In the genomic region with DNA sequence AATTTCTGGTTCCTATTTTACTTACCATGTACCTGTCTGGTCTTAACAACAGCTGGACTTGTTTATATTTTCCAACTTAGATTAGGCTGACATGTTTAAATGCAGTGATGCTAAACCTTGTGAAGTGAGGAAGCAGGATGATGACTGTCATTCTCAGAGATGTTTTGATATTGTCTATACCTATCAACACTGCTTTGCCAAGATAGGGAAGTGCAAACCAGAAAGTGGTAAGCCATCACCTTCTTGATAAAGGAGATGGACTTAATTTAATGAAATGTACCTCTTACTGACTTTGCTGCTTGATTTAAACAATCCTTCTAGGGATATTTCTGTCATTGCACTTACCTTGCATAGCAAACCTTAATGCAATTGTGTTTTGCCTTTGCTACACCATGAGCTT, we compare ENCODE assay signal across 9 cellular contexts. TPM values are rescaled to one million over a fixed set of nuclear protein-coding genes. Genes with fewer than 3 reads are reported as not detected.
A peak's percentile ranks its signal among the peaks of the same experiment; 100 is the strongest.
DNase-seq lines count a peak whose midpoint lies in the region; ATAC-seq, FAIRE-seq and TF ChIP-seq lines count a peak whose summit lies in the region.
"Had no signal": no experiment of that assay in that cellular context is flagged by ENCODE, and none has a peak within 500 bp of the region (broad histone marks: within the 10 kb centered on the region; RNA-seq: fewer than 3 reads in every experiment).

No MANE protein-coding gene starts in this region.

- CTCF ChIA-PET in CD4-positive, alpha-beta T cell (lab: Charles Lee) = interaction anchor here (1.3 kb wide), 1 partner anchor 26 kb away, joined by 4 read pairs; no protein-coding TSS in a partner anchor

- peak overlapping the region; percentile 88 for H3K4me3 ChIP-seq in HUES64 (ENCODE audit: low read length)
- H3K4me3 ChIP-seq in astrocyte (ENCODE audit: insufficient read depth, low read depth, low read length) = peak overlapping the region; percentile 81
- H3K4me3 ChIP-seq in mesodermal cell (ENCODE audit: extremely low read depth, insufficient read depth, low read length, poor library complexity, severe bottlenecking) = peak overlapping the region; percentile 82
- no peak overlapping the region for H3K4me3 ChIP-seq in effector memory CD4-positive, alpha-beta T cell (ENCODE audit: insufficient read depth, low read depth, low read length, poor library complexity, severe bottlenecking)
- no peak overlapping the region for H3K4me3 ChIP-seq in testis

- H3K9me3 ChIP-seq in CD4-positive, alpha-beta T cell (ENCODE audit: control insufficient read depth, low read length) = no peaks in the 10 kb centered on the region
- H3K9me3 ChIP-seq in HUES64 (ENCODE audit: insufficient read depth, low read depth, low read length) = no peaks in the 10 kb centered on the region
- H3K9me3 ChIP-seq in astrocyte (ENCODE audit: insufficient read depth, low read depth, low read length) = no peaks in the 10 kb centered on the region
- H3K9me3 ChIP-seq in mesodermal cell (ENCODE audit: control insufficient read depth, low read length) = no peaks in the 10 kb centered on the region
- no peaks in the 10 kb centered on the region for H3K9me3 ChIP-seq in effector memory CD4-positive, alpha-beta T cell (ENCODE audit: control insufficient read depth, low read length)
- H3K9me3 ChIP-seq in testis = no peaks in the 10 kb centered on the region

- no peak overlapping the region for H2AFZ ChIP-seq in astrocyte (ENCODE audit: low read depth, low read length)

- H3K4me2 ChIP-seq in astrocyte (ENCODE audit: low read length) = peak overlapping the region; percentile 93

- DNase-seq in CD4-positive, alpha-beta T cell = no peak
- no peak for DNase-seq in astrocyte (ENCODE audit: low read depth)
- no peak for DNase-seq in effector memory CD4-positive, alpha-beta T cell
- DNase-seq in testis = no peak
- DNase-seq: activated effector memory CD4-positive, alpha-beta T cell treated with anti-CD3 and anti-CD28 coated beads, Interleukin-2, amount 50 U/mL, for 16 hours had no signal

- peaks cover 64% of the 10 kb centered on the region for H3K79me2 ChIP-seq in astrocyte (ENCODE audit: insufficient read depth, low read length)

- peak overlapping the region; percentile 13 for H3K27ac Mint-ChIP-seq in CD4-positive, alpha-beta T cell
- no peak overlapping the region for H3K27ac Mint-ChIP-seq in astrocyte (ENCODE audit: unreplicated experiment)

- peaks cover 22% of the 10 kb centered on the region for H3K36me3 Mint-ChIP-seq in CD4-positive, alpha-beta T cell (ENCODE audit: low read depth)
- no peaks in the 10 kb centered on the region for H3K36me3 Mint-ChIP-seq in astrocyte (ENCODE audit: low read depth, unreplicated experiment)

- peak overlapping the region; percentile 95; the same call in 1 of the 2 replicates for H3K9ac ChIP-seq in HUES64 (ENCODE audit: low read depth, low read length)
- peak overlapping the region; percentile 97 for H3K9ac ChIP-seq in astrocyte (ENCODE audit: low read length)

- no peak for ATAC-seq in CD4-positive, alpha-beta T cell (ENCODE audit: poor library complexity)
- ATAC-seq in HG03469 (IDR thresholded peaks at IDR 0.05; ENCODE audit: unreplicated experiment) = no peak
- no peak for ATAC-seq in HG02642 (IDR thresholded peaks at IDR 0.05; ENCODE audit: poor library complexity, unreplicated experiment)

- H3K9me3 Mint-ChIP-seq in CD4-positive, alpha-beta T cell = no peaks in the 10 kb centered on the region
- no peaks in the 10 kb centered on the region for H3K9me3 Mint-ChIP-seq in astrocyte (ENCODE audit: unreplicated experiment)

- POLR2A ChIA-PET in CD4-positive, alpha-beta T cell (lab: Charles Lee) = no interaction called here

- H3K4me1 Mint-ChIP-seq in CD4-positive, alpha-beta T cell (ENCODE audit: low read depth) = peaks cover 40% of the 10 kb centered on the region
- H3K4me1 Mint-ChIP-seq in astrocyte (ENCODE audit: low read depth, unreplicated experiment) = peaks cover 6% of the 10 kb centered on the region

- H3K4me1 ChIP-seq in HUES64 (ENCODE audit: insufficient read depth, low read length) (peaks cover 38% of the 10 kb centered on the region), astrocyte (ENCODE audit: insufficient read depth, low read length) (peaks cover 9% of the 10 kb centered on the region), mesodermal cell (ENCODE audit: control insufficient read depth, insufficient read depth, low read length, poor library complexity, severe bottlenecking) (no peaks in the 10 kb centered on the region), testis (peaks cover 12% of the 10 kb centered on the region)
- peaks cover 12% of the 10 kb centered on the region for H3K4me1 ChIP-seq in effector memory CD4-positive, alpha-beta T cell (ENCODE audit: control insufficient read depth, insufficient read depth, low read length, poor library complexity, severe bottlenecking)

- TF ChIP-seq POLR2A in testis (IDR thresholded peaks at IDR 0.05) = no peak

- TF ChIP-seq CTCF in CD4-positive, alpha-beta T cell (IDR thresholded peaks at IDR 0.05) = no peak
- TF ChIP-seq CTCF in astrocyte (IDR thresholded peaks at IDR 0.05; ENCODE audit: insufficient read depth, low read depth, low read length) (no peak), testis (IDR thresholded peaks at IDR 0.05) (no peak)

- no peak overlapping the region for H3K27ac ChIP-seq in CD4-positive, alpha-beta T cell (ENCODE audit: low read depth, low read length)
- H3K27ac ChIP-seq in HUES64 (ENCODE audit: low read depth, low read length) (no peak overlapping the region), astrocyte (ENCODE audit: low read depth, low read length) (peak overlapping the region; percentile 96), mesodermal cell (ENCODE audit: low read depth, low read length, severe bottlenecking) (no peak overlapping the region), testis (no peak overlapping the region)
- H3K27ac ChIP-seq in effector memory CD4-positive, alpha-beta T cell (ENCODE audit: insufficient read depth, low read length, poor library complexity, severe bottlenecking) = no peak overlapping the region

- peak overlapping the region; percentile 85 for H3K4me3 Mint-ChIP-seq in CD4-positive, alpha-beta T cell
- peak overlapping the region; percentile 96 for H3K4me3 Mint-ChIP-seq in astrocyte (ENCODE audit: unreplicated experiment)

- no peak for FAIRE-seq in astrocyte (lab: Jason Lieb, UNC)

- H4K20me1 ChIP-seq in astrocyte (ENCODE audit: insufficient read depth, low read length) = peaks cover 16% of the 10 kb centered on the region

- peaks cover 26% of the 10 kb centered on the region for H3K36me3 ChIP-seq in HUES64 (ENCODE audit: insufficient read depth, low read length)
- H3K36me3 ChIP-seq in astrocyte (ENCODE audit: insufficient read depth, low read length) = no peaks in the 10 kb centered on the region
- peaks cover 16% of the 10 kb centered on the region for H3K36me3 ChIP-seq in mesodermal cell (ENCODE audit: control insufficient read depth, insufficient read depth, low read length)
- H3K36me3 ChIP-seq in effector memory CD4-positive, alpha-beta T cell (ENCODE audit: control insufficient read depth, insufficient read depth, low read length) = no peaks in the 10 kb centered on the region
- H3K36me3 ChIP-seq in testis (ENCODE audit: low read depth, missing control alignments) = no peaks in the 10 kb centered on the region

- no peaks in the 10 kb centered on the region for H3K27me3 ChIP-seq in CD4-positive, alpha-beta T cell (ENCODE audit: control insufficient read depth, insufficient read depth, low read length)
- H3K27me3 ChIP-seq in HUES64 (ENCODE audit: insufficient read depth, low read length) = no peaks in the 10 kb centered on the region
- H3K27me3 ChIP-seq in astrocyte (ENCODE audit: insufficient read depth, low read length) = no peaks in the 10 kb centered on the region
- H3K27me3 ChIP-seq in effector memory CD4-positive, alpha-beta T cell (replicated peaks; ENCODE audit: control insufficient read depth, insufficient read depth, low read length, poor library complexity, severe bottlenecking) = no peaks in the 10 kb centered on the region
- H3K27me3 ChIP-seq in testis = no peaks in the 10 kb centered on the region

- no peaks in the 10 kb centered on the region for H3K27me3 Mint-ChIP-seq in CD4-positive, alpha-beta T cell
- no peaks in the 10 kb centered on the region for H3K27me3 Mint-ChIP-seq in astrocyte (ENCODE audit: low read depth, unreplicated experiment)

- intact Hi-C loops in CD4-positive, alpha-beta T cell (cut with DNase I, micrococcal nuclease) = loop anchor here (5.0 kb wide), 2 partner anchors 382 to 452 kb away; partner anchors contain the start of genes AMN1 (in 1 of the 2) and ETFBKMT (in 1 of the 2)
- intact Hi-C loops in testis (cut with DNase I; ENCODE audit: low total_unique reads) = no loop called here

RNA-seq across cellular contexts. Expression of gene BICD1, which starts 2.2 kb away (rescaled TPM):
- 10 to 100 TPM; 13.5 to 14.3 TPM for total RNA-seq in CD4-positive, alpha-beta T cell
- 30.6 TPM for polyA plus RNA-seq in HUES64 (2013, experiment 1 of 2)
- 31.1 TPM for polyA plus RNA-seq in HUES64 (2013, experiment 2 of 2)
- 28.5 and 28.7 TPM in 2 replicates for total RNA-seq in astrocyte
- polyA plus RNA-seq in mesodermal cell (2013, experiment 1 of 2) = 29.6 TPM
- 33.5 TPM for polyA plus RNA-seq in mesodermal cell (2013, experiment 2 of 2)
- total RNA-seq in testis = 10 to 100 TPM; 26.0 to 28.7 TPM
- 8.4 TPM for polyA plus RNA-seq in testis (ENCODE audit: insufficient read depth, low read depth, low replicate concordance)

Comparison
In these comparisons a context has a peak if more than half of its experiments do, and no peak if none do; other contexts are left out.
1. H3K4me3 ChIP-seq: peak in HUES64 (single experiment), astrocyte (single experiment) and mesodermal cell (single experiment); none in effector memory CD4-positive, alpha-beta T cell (single experiment) and testis (0 of 2).